ENCODE assay signal across 1 cellular context in genomic region chr20:17612287-17612974, GRCh38.
TF ChIP-seq lines count a peak whose summit lies in the region.

No MANE protein-coding gene starts in this region.

TF ChIP-seq in GM23338, 12 proteins besides CTCF, POLR2A, EP300 and RAD21 (continued from another document):
- TF ChIP-seq ZNF462 (CRISPR knock-in tag; IDR thresholded peaks at IDR 0.05) (no peak), EZH2 (IDR thresholded peaks at IDR 0.05; ENCODE audit: low read depth, unreplicated experiment) (no peak)
